ENCODE assay signal across 16 cellular contexts in the genomic region with DNA sequence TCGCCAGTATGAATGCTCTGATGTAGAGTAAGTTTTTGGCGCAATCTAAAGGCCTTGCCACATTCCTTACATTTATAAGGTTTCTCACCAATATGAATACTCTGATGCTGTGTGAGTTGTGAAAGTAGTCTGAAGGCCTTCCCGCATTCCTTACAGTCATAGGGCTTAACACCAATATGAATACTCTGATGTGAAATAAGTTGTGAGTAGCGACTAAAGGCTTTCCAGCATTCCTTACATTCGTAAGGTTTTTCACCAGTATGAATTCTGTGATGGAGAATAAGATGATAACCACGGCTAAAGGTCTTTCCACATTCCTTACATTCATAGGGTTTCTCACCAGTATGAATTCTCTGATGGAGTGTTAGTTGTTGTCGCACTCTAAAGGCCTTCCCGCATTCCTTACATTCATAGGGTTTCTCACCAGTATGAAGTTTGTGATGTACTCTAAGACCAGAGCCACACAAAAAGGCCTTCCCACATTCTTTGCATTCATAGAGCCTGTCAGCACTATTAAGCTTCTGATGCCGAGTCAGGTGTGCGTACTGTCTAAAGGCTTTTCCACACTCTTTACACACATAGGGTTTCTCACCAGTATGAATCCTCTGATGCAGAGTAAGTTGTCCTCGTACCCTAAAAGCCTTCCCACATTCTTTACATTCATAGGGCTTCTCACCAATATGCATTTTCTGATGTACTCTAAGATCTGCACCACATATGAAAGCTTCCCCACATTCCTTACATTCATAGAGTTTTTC.
"Had no signal": no experiment of that assay in that cellular context is flagged by ENCODE, and none has a peak within 500 bp of the region (broad histone marks: within the 10 kb centered on the region; RNA-seq: fewer than 3 reads in every experiment).

No MANE protein-coding gene starts in this region.

- H3K27me3 Mint-ChIP-seq: activated CD4-positive, alpha-beta T cell treated with anti-CD3 and anti-CD28 coated beads, Interleukin-2, amount 10 ng/mL, durations not matched to agents 24 days and 14 days; activated naive CD4-positive, alpha-beta T cell treated with anti-CD3 and anti-CD28 coated beads, Interleukin-2, amount 10 ng/mL, durations not matched to agents 7 days and 5 days; activated T-helper 17 cell treated with anti-CD3 and anti-CD28 coated beads, Interleukin-2, amount 50 U/mL, for 72 hours; brain; central memory CD8-positive, alpha-beta T cell; effector memory CD8-positive, alpha-beta T cell had no signal

- H3K4me3 ChIP-seq: lung, tibial artery had no signal

- H3K27ac ChIP-seq: adrenal gland, tibial artery had no signal

- DNase-seq: activated CD4-positive, alpha-beta T cell treated with anti-CD3 and anti-CD28 coated beads, Interleukin-2, amount 10 ng/mL, durations not matched to agents 24 days and 14 days; activated naive CD4-positive, alpha-beta T cell treated with anti-CD3 and anti-CD28 coated beads, Interleukin-2, amount 10 ng/mL, durations not matched to agents 7 days and 5 days; activated T-cell treated with anti-CD3 and anti-CD28 coated beads for 4 hours; adrenal gland; effector memory CD8-positive, alpha-beta T cell; erythroblast; immature natural killer cell; occipital lobe; SK-N-SH; tibial artery had no signal

- H3K4me3 Mint-ChIP-seq: activated CD4-positive, alpha-beta T cell treated with anti-CD3 and anti-CD28 coated beads, Interleukin-2, amount 10 ng/mL, durations not matched to agents 24 days and 14 days; activated naive CD4-positive, alpha-beta T cell treated with anti-CD3 and anti-CD28 coated beads, Interleukin-2, amount 10 ng/mL, durations not matched to agents 7 days and 5 days; activated T-helper 17 cell treated with anti-CD3 and anti-CD28 coated beads, Interleukin-2, amount 50 U/mL, for 72 hours; brain; central memory CD8-positive, alpha-beta T cell; effector memory CD8-positive, alpha-beta T cell; immature natural killer cell; nephron; WTC11 had no signal

- H3K4me1 Mint-ChIP-seq: activated CD4-positive, alpha-beta T cell treated with anti-CD3 and anti-CD28 coated beads, Interleukin-2, amount 10 ng/mL, durations not matched to agents 24 days and 14 days; activated naive CD4-positive, alpha-beta T cell treated with anti-CD3 and anti-CD28 coated beads, Interleukin-2, amount 10 ng/mL, durations not matched to agents 7 days and 5 days; activated T-helper 17 cell treated with anti-CD3 and anti-CD28 coated beads, Interleukin-2, amount 50 U/mL, for 72 hours; brain; central memory CD8-positive, alpha-beta T cell; immature natural killer cell; nephron had no signal

- H3K4me1 ChIP-seq: adrenal gland, tibial artery had no signal

- H3K27ac Mint-ChIP-seq: activated CD4-positive, alpha-beta T cell treated with anti-CD3 and anti-CD28 coated beads, Interleukin-2, amount 10 ng/mL, durations not matched to agents 24 days and 14 days; activated naive CD4-positive, alpha-beta T cell treated with anti-CD3 and anti-CD28 coated beads, Interleukin-2, amount 10 ng/mL, durations not matched to agents 7 days and 5 days; activated T-helper 17 cell treated with anti-CD3 and anti-CD28 coated beads, Interleukin-2, amount 50 U/mL, for 72 hours; brain; effector memory CD8-positive, alpha-beta T cell; immature natural killer cell; nephron; WTC11 had no signal

- ATAC-seq: activated T-helper 17 cell treated with anti-CD3 and anti-CD28 coated beads, Interleukin-2, amount 50 U/mL, for 72 hours; effector memory CD8-positive, alpha-beta T cell; WTC11 had no signal

- H3K4me2 ChIP-seq: SK-N-SH had no signal

- H3K9ac ChIP-seq: SK-N-SH had no signal

- H3K27me3 ChIP-seq: adrenal gland, tibial artery had no signal
